Comparison of ENCODE assay signal across 9 cellular contexts in genomic region chr20:31716351-31716750, GRCh38. TPM values are rescaled to one million over a fixed set of nuclear protein-coding genes. Genes with fewer than 3 reads are reported as not detected.
DNase-seq lines count a peak whose midpoint lies in the region; ATAC-seq and TF ChIP-seq lines count a peak whose summit lies in the region.
"Had no signal": no experiment of that assay in that cellular context is flagged by ENCODE, and none has a peak within 500 bp of the region (broad histone marks: within the 10 kb centered on the region; RNA-seq: fewer than 3 reads in every experiment).

No MANE protein-coding gene starts in this region.

- no peak overlapping the region for H2AFZ ChIP-seq in OCI-LY1 (ENCODE audit: low read length)
- no peak overlapping the region for H2AFZ ChIP-seq in parathyroid adenoma

- H4K20me1 ChIP-seq in OCI-LY1 (ENCODE audit: insufficient read depth, low read length), result no peaks in the 10 kb centered on the region

- H3K4me3 Mint-ChIP-seq in CD4-positive, alpha-beta T cell, result no peak overlapping the region
- H3K4me3 Mint-ChIP-seq in dendritic cell treated with granulocyte-macrophage colony-stimulating factor and Interleukin-4, amounts not matched to agents 40 ng/mL and 50 ng/mL, for 4 days, result no peak overlapping the region

- POLR2A ChIA-PET in CD4-positive, alpha-beta T cell (lab: Charles Lee), result interaction anchor here (0.6 to 1.3 kb wide), 4 partner anchors 22 to 238 kb away, joined by 3 read pairs; no protein-coding TSS in a partner anchor

- H3K36me3 ChIP-seq in OCI-LY1 (ENCODE audit: insufficient read depth, low read length) (peaks cover 69% of the 10 kb centered on the region), parathyroid adenoma (ENCODE audit: control insufficient read depth, insufficient read depth, low read length) (no peaks in the 10 kb centered on the region)

- H3K27ac ChIP-seq in CD4-positive, alpha-beta T cell (ENCODE audit: low read depth, low read length), result no peak overlapping the region
- H3K27ac ChIP-seq in OCI-LY1 (ENCODE audit: low read depth, low read length, poor library complexity, severe bottlenecking) (no peak overlapping the region), parathyroid adenoma (peak overlapping the region; percentile 36)

- H3K9ac ChIP-seq in OCI-LY1 (ENCODE audit: low read length) (no peak overlapping the region), parathyroid adenoma (no peak overlapping the region)

- intact Hi-C loops in CD4-positive, alpha-beta T cell (cut with DNase I, micrococcal nuclease), result no loop called here
- intact Hi-C loops in dendritic cell treated with granulocyte-macrophage colony-stimulating factor and Interleukin-4, amounts not matched to agents 40 ng/mL and 50 ng/mL, for 4 days (cut with micrococcal nuclease), result no loop called here

- no peaks in the 10 kb centered on the region for H3K9me3 Mint-ChIP-seq in CD4-positive, alpha-beta T cell
- no peaks in the 10 kb centered on the region for H3K9me3 Mint-ChIP-seq in dendritic cell treated with granulocyte-macrophage colony-stimulating factor and Interleukin-4, amounts not matched to agents 40 ng/mL and 50 ng/mL, for 4 days

- H3F3A ChIP-seq in OCI-LY1 (ENCODE audit: insufficient read depth, low read length), result no peaks in the 10 kb centered on the region

- peak overlapping the region; percentile 69; the same call in 1 of the 2 replicates for H3K4me2 ChIP-seq in OCI-LY1 (ENCODE audit: low read length)
- H3K4me2 ChIP-seq in parathyroid adenoma (ENCODE audit: low read length), result no peak overlapping the region

- no peak for TF ChIP-seq CTCF in CD4-positive, alpha-beta T cell (IDR thresholded peaks at IDR 0.05)
- TF ChIP-seq CTCF in OCI-LY1 (IDR thresholded peaks at IDR 0.05; ENCODE audit: low read length) (no peak), parathyroid adenoma (IDR thresholded peaks at IDR 0.05) (no peak)

- CTCF ChIA-PET in CD4-positive, alpha-beta T cell (lab: Charles Lee), result interaction anchor here (0.5 to 1.7 kb wide), 4 partner anchors 28 to 213 kb away, joined by 3 to 5 read pairs (median 4); no protein-coding TSS in a partner anchor

- H3K4me1 ChIP-seq in OCI-LY1 (ENCODE audit: insufficient read depth, low read length, severe bottlenecking) (peaks cover 91% of the 10 kb centered on the region), parathyroid adenoma (peaks cover 20% of the 10 kb centered on the region)

- H3K27me3 ChIP-seq in CD4-positive, alpha-beta T cell (ENCODE audit: control insufficient read depth, insufficient read depth, low read length), result no peaks in the 10 kb centered on the region
- H3K27me3 ChIP-seq in OCI-LY1 (ENCODE audit: insufficient read depth, low read length) (no peaks in the 10 kb centered on the region), parathyroid adenoma (ENCODE audit: control insufficient read depth, insufficient read depth, low read length) (no peaks in the 10 kb centered on the region)

- no peak overlapping the region for H3K4me3 ChIP-seq in OCI-LY1 (ENCODE audit: low read depth, low read length, poor library complexity, severe bottlenecking)
- H3K4me3 ChIP-seq in parathyroid adenoma (ENCODE audit: low read depth, low read length), result no peak overlapping the region

- no peaks in the 10 kb centered on the region for H3K9me3 ChIP-seq in CD4-positive, alpha-beta T cell (ENCODE audit: control insufficient read depth, low read length)
- no peaks in the 10 kb centered on the region for H3K9me3 ChIP-seq in OCI-LY1 (ENCODE audit: low read length)
- no peaks in the 10 kb centered on the region for H3K9me3 ChIP-seq in parathyroid adenoma (ENCODE audit: control insufficient read depth, low read length)

- no peak for DNase-seq in CD4-positive, alpha-beta T cell
- no peak for DNase-seq in HuH-7 (ENCODE audit: low spot score)
- no peak for DNase-seq in DMS79 treated with DMSO at 0.1 percent for 48 hours (lab: John Stamatoyannopoulos, UW)
- DNase-seq in NCI-H345 treated with DMSO at 0.1 percent for 48 hours (lab: John Stamatoyannopoulos, UW; ENCODE audit: unreplicated experiment), result no peak
- no peak for DNase-seq in HT-29 (ENCODE audit: low spot score)
- DNase-seq: EL had no signal

- no peaks in the 10 kb centered on the region for H3K9me2 ChIP-seq in OCI-LY1 (ENCODE audit: low read depth, low read length)

- H3K79me2 ChIP-seq in OCI-LY1 (ENCODE audit: insufficient read depth, low read length) (peaks cover 59% of the 10 kb centered on the region), parathyroid adenoma (peaks cover 15% of the 10 kb centered on the region)

- no peaks in the 10 kb centered on the region for H3K27me3 Mint-ChIP-seq in CD4-positive, alpha-beta T cell
- H3K27me3 Mint-ChIP-seq in dendritic cell treated with granulocyte-macrophage colony-stimulating factor and Interleukin-4, amounts not matched to agents 40 ng/mL and 50 ng/mL, for 4 days, result no peaks in the 10 kb centered on the region

- peaks cover 93% of the 10 kb centered on the region for H3K4me1 Mint-ChIP-seq in CD4-positive, alpha-beta T cell (ENCODE audit: low read depth)
- peaks cover 92% of the 10 kb centered on the region for H3K4me1 Mint-ChIP-seq in dendritic cell treated with granulocyte-macrophage colony-stimulating factor and Interleukin-4, amounts not matched to agents 40 ng/mL and 50 ng/mL, for 4 days (ENCODE audit: low read depth)

- H3K27ac Mint-ChIP-seq in CD4-positive, alpha-beta T cell, result peak overlapping the region; percentile 68
- peak overlapping the region; percentile 12 for H3K27ac Mint-ChIP-seq in dendritic cell treated with granulocyte-macrophage colony-stimulating factor and Interleukin-4, amounts not matched to agents 40 ng/mL and 50 ng/mL, for 4 days

- ATAC-seq in CD4-positive, alpha-beta T cell (ENCODE audit: poor library complexity), result no peak

- peaks cover 56% of the 10 kb centered on the region for H3K36me3 Mint-ChIP-seq in CD4-positive, alpha-beta T cell (ENCODE audit: low read depth)
- H3K36me3 Mint-ChIP-seq in dendritic cell treated with granulocyte-macrophage colony-stimulating factor and Interleukin-4, amounts not matched to agents 40 ng/mL and 50 ng/mL, for 4 days (ENCODE audit: low read depth), result peaks cover 85% of the 10 kb centered on the region

RNA-seq across cellular contexts. Expression of gene BCL2L1, which starts 6.3 kb away (rescaled TPM):
- total RNA-seq in CD4-positive, alpha-beta T cell, result 10 to 100 TPM; 11.8 to 11.9 TPM
- total RNA-seq in HT-29 (2014; rRNA removed; shearing (Covaris generic)), result 324 and 325 TPM in 2 replicates

RNA-seq across cellular contexts. Expression of gene TPX2, which starts 22.7 kb away (rescaled TPM):
- under 1 TPM; 0.85 to 0.89 TPM for total RNA-seq in CD4-positive, alpha-beta T cell
- total RNA-seq in HT-29 (2014; rRNA removed; shearing (Covaris generic)), result 94.4 and 101 TPM in 2 replicates

Comparison
In these comparisons a context has a peak if more than half of its experiments do, and no peak if none do; other contexts are left out.
1. RNA of gene BCL2L1, which starts 6.3 kb away (total RNA-seq): 324 to 325 TPM in HT-29; 11.8 to 11.9 TPM in CD4-positive, alpha-beta T cell; every median in the first group is over 10 times any median in the second.
2. RNA of gene TPX2, which starts 22.7 kb away (total RNA-seq): 94.4 to 101 TPM in HT-29; 0.85 to 0.89 TPM in CD4-positive, alpha-beta T cell; every median in the first group is over 10 times any median in the second.